27 cellular contexts compared by ENCODE assay signal in the genomic region with DNA sequence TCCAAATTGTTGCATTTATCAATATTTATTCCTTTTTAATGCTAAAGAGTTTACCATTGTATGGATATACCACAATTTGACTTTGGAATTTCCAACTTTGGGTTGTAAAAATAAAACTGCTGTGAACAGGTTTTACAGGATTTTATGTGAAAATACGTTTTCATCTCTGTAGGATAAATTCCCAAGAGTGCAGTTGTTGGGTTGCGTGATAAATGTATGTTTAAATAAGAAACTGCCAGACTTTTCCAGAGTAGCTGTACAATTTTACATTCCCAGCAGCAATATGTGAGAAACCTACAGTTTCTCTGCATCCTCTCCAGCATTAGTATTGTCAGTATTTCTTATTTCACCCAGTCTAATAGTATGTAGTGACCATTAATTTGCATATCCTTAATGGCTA. TPM values are rescaled to one million over a fixed set of nuclear protein-coding genes. Genes with fewer than 3 reads are reported as not detected.
DNase-seq lines count a peak whose midpoint lies in the region; ATAC-seq lines count a peak whose summit lies in the region.
"Had no signal": no experiment of that assay in that cellular context is flagged by ENCODE, and none has a peak within 500 bp of the region (broad histone marks: within the 10 kb centered on the region; RNA-seq: fewer than 3 reads in every experiment).

No MANE protein-coding gene starts in this region.

- H3K9me3 Mint-ChIP-seq in activated CD4-positive, alpha-beta T cell treated with anti-CD3 and anti-CD28 coated beads, Interleukin-2, amount 10 ng/mL, durations not matched to agents 7 days and 5 days: no peaks in the 10 kb centered on the region
- no peaks in the 10 kb centered on the region for H3K9me3 Mint-ChIP-seq in CD4-positive, alpha-beta memory T cell
- H3K9me3 Mint-ChIP-seq in activated CD8-positive, alpha-beta T cell treated with anti-CD3 and anti-CD28 coated beads, Interleukin-2, amount 10 ng/mL, durations not matched to agents 7 days and 5 days (ENCODE audit: insufficient read depth): no peaks in the 10 kb centered on the region
- no peaks in the 10 kb centered on the region for H3K9me3 Mint-ChIP-seq in memory B cell
- H3K9me3 Mint-ChIP-seq: nephron progenitor cell had no signal

- H3K4me3 ChIP-seq in CD4-positive, alpha-beta memory T cell (ENCODE audit: low read length in 2 of 2): no peak overlapping the region
- H3K4me3 ChIP-seq: coronary artery, lower lobe of right lung, MG63, mucosa of descending colon, upper lobe of right lung had no signal

- peaks cover 62% of the 10 kb centered on the region for H3K36me3 Mint-ChIP-seq in activated CD4-positive, alpha-beta T cell treated with anti-CD3 and anti-CD28 coated beads, Interleukin-2, amount 10 ng/mL, durations not matched to agents 7 days and 5 days (ENCODE audit: low read depth)
- H3K36me3 Mint-ChIP-seq in CD4-positive, alpha-beta memory T cell: peaks cover 0 to 2% of the 10 kb centered on the region in 2 donors
- H3K36me3 Mint-ChIP-seq in activated CD8-positive, alpha-beta T cell treated with anti-CD3 and anti-CD28 coated beads, Interleukin-2, amount 10 ng/mL, durations not matched to agents 7 days and 5 days (ENCODE audit: low read depth): peaks cover 51% of the 10 kb centered on the region
- H3K36me3 Mint-ChIP-seq in memory B cell: peaks cover 2% of the 10 kb centered on the region

- H3K36me3 ChIP-seq in CD4-positive, alpha-beta memory T cell (ENCODE audit: insufficient read depth, low read length): no peaks in the 10 kb centered on the region
- H3K36me3 ChIP-seq: lower lobe of right lung, MG63, upper lobe of right lung had no signal

- no peaks in the 10 kb centered on the region for H3K27me3 ChIP-seq in CD4-positive, alpha-beta memory T cell (ENCODE audit: insufficient read depth, low read length)
- H3K27me3 ChIP-seq: MG63, upper lobe of right lung had no signal

- peaks cover 85% of the 10 kb centered on the region for H3K4me1 Mint-ChIP-seq in activated CD4-positive, alpha-beta T cell treated with anti-CD3 and anti-CD28 coated beads, Interleukin-2, amount 10 ng/mL, durations not matched to agents 7 days and 5 days
- H3K4me1 Mint-ChIP-seq in CD4-positive, alpha-beta memory T cell: peaks cover 72 to 97% (median 86%) of the 10 kb centered on the region in 4 donors
- peaks cover 85% of the 10 kb centered on the region for H3K4me1 Mint-ChIP-seq in activated CD8-positive, alpha-beta T cell treated with anti-CD3 and anti-CD28 coated beads, Interleukin-2, amount 10 ng/mL, durations not matched to agents 7 days and 5 days (ENCODE audit: low read depth)
- peaks cover 53% of the 10 kb centered on the region for H3K4me1 Mint-ChIP-seq in memory B cell

- H3K27ac Mint-ChIP-seq in activated CD4-positive, alpha-beta T cell treated with anti-CD3 and anti-CD28 coated beads, Interleukin-2, amount 10 ng/mL, durations not matched to agents 7 days and 5 days: peak overlapping the region; percentile 36
- peak overlapping the region in 3 of 7 donors; percentile 49 to 83 (median 51) for H3K27ac Mint-ChIP-seq in CD4-positive, alpha-beta memory T cell
- H3K27ac Mint-ChIP-seq in activated CD8-positive, alpha-beta T cell treated with anti-CD3 and anti-CD28 coated beads, Interleukin-2, amount 10 ng/mL, durations not matched to agents 7 days and 5 days: peak overlapping the region; percentile 64
- peak overlapping the region; percentile 49 for H3K27ac Mint-ChIP-seq in memory B cell
- H3K27ac Mint-ChIP-seq: nephron progenitor cell had no signal

- intact Hi-C loops in CD4-positive, alpha-beta memory T cell (cut with micrococcal nuclease): no loop called here

- no peak for ATAC-seq in activated CD8-positive, alpha-beta T cell treated with anti-CD3 and anti-CD28 coated beads, Interleukin-2, amount 10 ng/mL, durations not matched to agents 7 days and 5 days
- ATAC-seq in memory B cell (ENCODE audit: low read depth): no peak
- no peak for ATAC-seq in HG02840 (IDR thresholded peaks at IDR 0.05; ENCODE audit: low FRiP score, unreplicated experiment)
- ATAC-seq: lower lobe of right lung, mucosa of descending colon, upper lobe of right lung had no signal

- POLR2A ChIA-PET in activated CD4-positive, alpha-beta T cell treated with anti-CD3 and anti-CD28 coated beads, Interleukin-2, amount 10 ng/mL, durations not matched to agents 7 days and 5 days (lab: Charles Lee): no interaction called here
- POLR2A ChIA-PET in CD4-positive, alpha-beta memory T cell (lab: Charles Lee; ENCODE audit: partially characterized antibody): interaction anchor here (0.9 kb wide), 1 partner anchor 29 kb away, joined by 3 read pairs; no protein-coding TSS in a partner anchor
- POLR2A ChIA-PET in activated CD8-positive, alpha-beta T cell treated with anti-CD3 and anti-CD28 coated beads, Interleukin-2, amount 10 ng/mL, durations not matched to agents 7 days and 5 days (lab: Charles Lee): no interaction called here

- H3K9me3 ChIP-seq in CD4-positive, alpha-beta memory T cell (ENCODE audit: control insufficient read depth in 1 of 2, low read length in 2 of 2): no peaks in the 10 kb centered on the region
- H3K9me3 ChIP-seq: Caco-2, lower lobe of right lung, MG63, mucosa of descending colon, upper lobe of right lung had no signal

- no peak overlapping the region for H3K27ac ChIP-seq in CD4-positive, alpha-beta memory T cell (ENCODE audit: low read depth, low read length)
- H3K27ac ChIP-seq: coronary artery, lower lobe of right lung, parathyroid adenoma, upper lobe of right lung had no signal

- H3K4me1 ChIP-seq in CD4-positive, alpha-beta memory T cell (ENCODE audit: insufficient read depth, low read length): peaks cover 98% of the 10 kb centered on the region

- CTCF ChIA-PET in activated CD4-positive, alpha-beta T cell treated with anti-CD3 and anti-CD28 coated beads, Interleukin-2, amount 10 ng/mL, durations not matched to agents 7 days and 5 days (lab: Charles Lee): interaction anchor here (0.8 kb wide), 1 partner anchor 89 kb away, joined by 3 read pairs; no protein-coding TSS in a partner anchor
- CTCF ChIA-PET in CD4-positive, alpha-beta memory T cell (lab: Charles Lee; ENCODE audit: partially characterized antibody): no interaction called here
- CTCF ChIA-PET in activated CD8-positive, alpha-beta T cell treated with anti-CD3 and anti-CD28 coated beads, Interleukin-2, amount 10 ng/mL, durations not matched to agents 7 days and 5 days (lab: Charles Lee): interaction anchor here (1.4 kb wide), 1 partner anchor 29 kb away, joined by 4 read pairs; no protein-coding TSS in a partner anchor

- H3K4me3 Mint-ChIP-seq in activated CD4-positive, alpha-beta T cell treated with anti-CD3 and anti-CD28 coated beads, Interleukin-2, amount 10 ng/mL, durations not matched to agents 7 days and 5 days: no peak overlapping the region
- peak overlapping the region in 7 of 8 donors; percentile 59 to 79 (median 67) for H3K4me3 Mint-ChIP-seq in CD4-positive, alpha-beta memory T cell
- no peak overlapping the region for H3K4me3 Mint-ChIP-seq in activated CD8-positive, alpha-beta T cell treated with anti-CD3 and anti-CD28 coated beads, Interleukin-2, amount 10 ng/mL, durations not matched to agents 7 days and 5 days
- no peak overlapping the region for H3K4me3 Mint-ChIP-seq in memory B cell
- H3K4me3 Mint-ChIP-seq: nephron progenitor cell had no signal

- DNase-seq in activated CD4-positive, alpha-beta T cell treated with anti-CD3 and anti-CD28 coated beads, Interleukin-2, amount 10 ng/mL, durations not matched to agents 7 days and 5 days: no peak
- no peak for DNase-seq in activated CD4-positive, alpha-beta T cell treated with anti-CD3 and anti-CD28 coated beads for 1 hour
- DNase-seq in CD4-positive, alpha-beta memory T cell: no peak
- no peak for DNase-seq in activated CD8-positive, alpha-beta T cell treated with anti-CD3 and anti-CD28 coated beads, Interleukin-2, amount 10 ng/mL, durations not matched to agents 7 days and 5 days
- DNase-seq in memory B cell (ENCODE audit: low spot score in 2 of 2) (no peak), NCI-H187 treated with DMSO at 0.1 percent for 48 hours (lab: John Stamatoyannopoulos, UW) (no peak), amygdala (lab: John Stamatoyannopoulos, UW) (no peak)
- DNase-seq: activated CD4-positive, CD25-positive, alpha-beta regulatory T cell treated with anti-CD3 and anti-CD28 coated beads, Interleukin-2, amount 50 U/mL, for 72 hours; activated gamma-delta T cell; anterior cingulate cortex; Caco-2; effector memory CD4-positive, alpha-beta T cell; GDM1; HCEC 1CT; KBM-7; lower lobe of right lung; MG63; mucosa of descending colon; NCI-H2029 treated with DMSO at 0.1 percent for 48 hours; NCI-H69; nephron progenitor cell; SIG-M5; stimulated activated CD4-positive, alpha-beta T cell treated with anti-CD3 and anti-CD28 coated beads, Interleukin-2, amount 100 ng/mL, for 24 hours; upper lobe of right lung had no signal

- H3K27me3 Mint-ChIP-seq in activated CD4-positive, alpha-beta T cell treated with anti-CD3 and anti-CD28 coated beads, Interleukin-2, amount 10 ng/mL, durations not matched to agents 7 days and 5 days: no peaks in the 10 kb centered on the region
- no peaks in the 10 kb centered on the region for H3K27me3 Mint-ChIP-seq in CD4-positive, alpha-beta memory T cell
- H3K27me3 Mint-ChIP-seq in activated CD8-positive, alpha-beta T cell treated with anti-CD3 and anti-CD28 coated beads, Interleukin-2, amount 10 ng/mL, durations not matched to agents 7 days and 5 days (ENCODE audit: low read depth): no peaks in the 10 kb centered on the region
- H3K27me3 Mint-ChIP-seq in memory B cell: no peaks in the 10 kb centered on the region

RNA-seq across cellular contexts. Expression of a gene that starts 12.6 kb away (rescaled TPM):
- 100 to 1,000 TPM; 126 to 154 TPM for total RNA-seq in activated CD4-positive, alpha-beta T cell treated with anti-CD3 and anti-CD28 coated beads, Interleukin-2, amount 10 ng/mL, durations not matched to agents 7 days and 5 days
- total RNA-seq in CD4-positive, alpha-beta memory T cell: 100 to 1,000 TPM; 108 to 116 TPM
- polyA plus RNA-seq in CD4-positive, alpha-beta memory T cell: 10 to 100 TPM; 27.0 to 28.9 TPM
- 100 to 1,000 TPM; 113 to 115 TPM for total RNA-seq in activated CD8-positive, alpha-beta T cell treated with anti-CD3 and anti-CD28 coated beads, Interleukin-2, amount 10 ng/mL, durations not matched to agents 7 days and 5 days

Comparison
In these comparisons a context has a peak if more than half of its experiments do, and no peak if none do; other contexts are left out.
1. H3K4me3 Mint-ChIP-seq: peak in CD4-positive, alpha-beta memory T cell (7 of 8); none in activated CD4-positive, alpha-beta T cell treated with anti-CD3 and anti-CD28 coated beads, Interleukin-2, amount 10 ng/mL, durations not matched to agents 7 days and 5 days (single experiment), activated CD8-positive, alpha-beta T cell treated with anti-CD3 and anti-CD28 coated beads, Interleukin-2, amount 10 ng/mL, durations not matched to agents 7 days and 5 days (single experiment) and memory B cell (single experiment).